Comparison of ENCODE assay signal across 26 cellular contexts in genomic region chr11:122068096-122068495, GRCh38. TPM values are rescaled to one million over a fixed set of nuclear protein-coding genes. Genes with fewer than 3 reads are reported as not detected.
A peak's percentile ranks its signal among the peaks of the same experiment; 100 is the strongest.
DNase-seq lines count a peak whose midpoint lies in the region; ATAC-seq and TF ChIP-seq lines count a peak whose summit lies in the region.
"Had no signal": no experiment of that assay in that cellular context is flagged by ENCODE, and none has a peak within 500 bp of the region (broad histone marks: within the 10 kb centered on the region; RNA-seq: fewer than 3 reads in every experiment).

No MANE protein-coding gene starts in this region.

- H3K9me2 ChIP-seq in Karpas-422 (replicated peaks; ENCODE audit: insufficient read depth, low read length) = no peaks in the 10 kb centered on the region

- TF ChIP-seq RAD21 in Ishikawa (IDR thresholded peaks at IDR 0.05; ENCODE audit: low read depth) = no peak

- no peaks in the 10 kb centered on the region for H3K27me3 ChIP-seq in mammary epithelial cell (ENCODE audit: insufficient read depth, low read length)
- H3K27me3 ChIP-seq in sigmoid colon = no peaks in the 10 kb centered on the region
- H3K27me3 ChIP-seq in Karpas-422 (ENCODE audit: low read length) = no peaks in the 10 kb centered on the region
- H3K27me3 ChIP-seq: ovary, right lobe of liver, thyroid gland had no signal

- H3K4me2 ChIP-seq in mammary epithelial cell (ENCODE audit: insufficient read depth, low read depth, low read length) = peak overlapping the region; percentile 28
- no peak overlapping the region for H3K4me2 ChIP-seq in Karpas-422 (ENCODE audit: low read depth, low read length, poor library complexity, severe bottlenecking)
- H3K4me2 ChIP-seq: KMS-11, PC-9 had no signal

- no peaks in the 10 kb centered on the region for H3K36me3 ChIP-seq in mammary epithelial cell (ENCODE audit: insufficient read depth, low read length)
- no peaks in the 10 kb centered on the region for H3K36me3 ChIP-seq in sigmoid colon
- H3K36me3 ChIP-seq in Karpas-422 (ENCODE audit: insufficient read depth, low read length) = no peaks in the 10 kb centered on the region
- H3K36me3 ChIP-seq: HAP-1, lower lobe of right lung, ovary, right lobe of liver, thyroid gland had no signal

- TF ChIP-seq POLR2A in sigmoid colon (IDR thresholded peaks at IDR 0.05) = no peak

- no TSS peak for BruUV-seq in mammary epithelial cell (replicated peaks; lab: Mats Ljungman, UMichigan)

- intact Hi-C loops in mammary epithelial cell (cut with micrococcal nuclease) = no loop called here
- intact Hi-C loops in sigmoid colon (cut with DNase I) = no loop called here

- H3K4me1 ChIP-seq in mammary epithelial cell (ENCODE audit: insufficient read depth, low read length) (no peaks in the 10 kb centered on the region), sigmoid colon (peaks cover 0 to 39% (median 21%) of the 10 kb centered on the region in 4 donors), Karpas-422 (ENCODE audit: low read length) (no peaks in the 10 kb centered on the region)
- H3K4me1 ChIP-seq: lower lobe of right lung, right lobe of liver had no signal

- H3K27ac ChIP-seq in mammary epithelial cell (ENCODE audit: insufficient read depth, low read depth, low read length) (no peak overlapping the region), sigmoid colon (peak overlapping the region in 3 of 4 donors; percentile 17 to 59 (median 18)), Karpas-422 (ENCODE audit: low read length) (no peak overlapping the region)
- H3K27ac ChIP-seq: KMS-11, lower lobe of right lung, ovary, PC-9, right lobe of liver, thyroid gland, VCaP had no signal

- in situ Hi-C loops in mammary epithelial cell (cut with MboI; ENCODE audit: low sequenced_read_pairs in 2 of 2) = no loop called here

- no peak overlapping the region for H3K9ac ChIP-seq in mammary epithelial cell (ENCODE audit: insufficient read depth, low read length)
- no peak overlapping the region for H3K9ac ChIP-seq in Karpas-422 (ENCODE audit: low read length)
- H3K9ac ChIP-seq: KMS-11 had no signal

- H3K79me2 ChIP-seq in mammary epithelial cell (ENCODE audit: insufficient read depth, low read length) (no peaks in the 10 kb centered on the region), Karpas-422 (ENCODE audit: low read length) (no peaks in the 10 kb centered on the region)

- no peak for TF ChIP-seq CTCF in mammary epithelial cell (conservative IDR thresholded peaks at IDR 0.05 in 1 of 2, IDR thresholded peaks at IDR 0.05 in 1 of 2; ENCODE audit: extremely low read depth in 1 of 2, insufficient read depth in 1 of 2, low read depth in 1 of 2, low read length in 2 of 2)
- no peak for TF ChIP-seq CTCF in sigmoid colon (IDR thresholded peaks at IDR 0.05)

- ATAC-seq in HG03159 (IDR thresholded peaks at IDR 0.05; ENCODE audit: unreplicated experiment) = no peak
- ATAC-seq: lower lobe of right lung, right lobe of liver had no signal

- H4K20me1 ChIP-seq in mammary epithelial cell (ENCODE audit: insufficient read depth, low read length) (no peaks in the 10 kb centered on the region), Karpas-422 (ENCODE audit: insufficient read depth, low read depth, low read length) (no peaks in the 10 kb centered on the region)

- TF ChIP-seq EP300 in Ishikawa (IDR thresholded peaks at IDR 0.05; ENCODE audit: borderline replicate concordance) (no peak), sigmoid colon (IDR thresholded peaks at IDR 0.05) (no peak)

- dilution Hi-C loops in mammary epithelial cell (cut with HindIII; ENCODE audit: low sequenced_read_pairs) = no loop called here

- H3K9me3 ChIP-seq in mammary epithelial cell (replicated peaks; ENCODE audit: insufficient read depth, low read length) (peaks cover 5% of the 10 kb centered on the region), sigmoid colon (no peaks in the 10 kb centered on the region), Karpas-422 (ENCODE audit: low read length) (no peaks in the 10 kb centered on the region)
- H3K9me3 ChIP-seq: HAP-1, lower lobe of right lung, ovary, right lobe of liver, thyroid gland had no signal

- 29% methylated on average over 5 of the region's 5 CpGs for whole genome bisulfite sequencing in mammary epithelial cell (ENCODE audit: low coverage, missing lambda C conversion rate)
- 29 to 34% methylated on average over 5 of the region's 5 CpGs for WGBS in sigmoid colon, 2 donors

- no peak overlapping the region for H3K4me3 ChIP-seq in mammary epithelial cell (replicated peaks in 1 of 3; ENCODE audit: insufficient read depth in 1 of 3, low read depth in 2 of 3, low read length in 3 of 3)
- peak overlapping the region in 3 of 4 donors; percentile 7 to 28 (median 8) for H3K4me3 ChIP-seq in sigmoid colon
- H3K4me3 ChIP-seq in Karpas-422 (ENCODE audit: low read length) = no peak overlapping the region
- H3K4me3 ChIP-seq: HAP-1, lower lobe of right lung, ovary, PC-9, right lobe of liver, thyroid gland had no signal

- DNase-seq in mammary epithelial cell (no peak), left kidney (ENCODE audit: low read depth, low spot score) (peak; percentile 52), sigmoid colon (no peak), DMS114 treated with DMSO at 0.1 percent for 48 hours (lab: John Stamatoyannopoulos, UW; ENCODE audit: unreplicated experiment) (no peak), Karpas-422 (no peak), COLO668 (lab: John Stamatoyannopoulos, UW; ENCODE audit: unreplicated experiment) (no peak)
- DNase-seq: activated CD4-positive, alpha-beta T cell treated with anti-CD3 and anti-CD28 coated beads, Interleukin-2, amount 50 U/mL, for 48 hours; activated naive CD4-positive, alpha-beta T cell treated with Interleukin-2 at 50 U/mL for 16 hours; aorta; DMS53; foreskin fibroblast; hippocampal formation; lower lobe of right lung; NCI-H187; NCI-H226; ovary; PC-9; right lobe of liver; thyroid gland had no signal

- H2AFZ ChIP-seq in mammary epithelial cell (ENCODE audit: low read depth, low read length) (peak overlapping the region; percentile 69), Karpas-422 (ENCODE audit: low read length) (no peak overlapping the region)
- H2AFZ ChIP-seq: PC-9 had no signal

- CTCF ChIA-PET in mammary epithelial cell (lab: Charles Lee; ENCODE audit: low non-redundant PET) = no interaction called here

TF ChIP-seq in Ishikawa, 13 proteins besides CTCF, POLR2A, EP300 and RAD21:
- TF ChIP-seq TEAD4 (IDR thresholded peaks at IDR 0.05) (0 out of 2 replicates have a peak, but pooled peaks have one; percentile 14), CREB1 (IDR thresholded peaks at IDR 0.05; ENCODE audit: low read depth) (no peak)

RNA-seq across cellular contexts. Expression of gene BLID, which starts 47.9 kb away (rescaled TPM):
- total RNA-seq in mammary epithelial cell (1 to 10 TPM; 5.2 to 5.6 TPM), sigmoid colon (1 to 10 TPM; 1.6 to 2.2 (median 2.0) TPM)
- polyA plus RNA-seq in mammary epithelial cell (not detected), sigmoid colon (under 1 TPM in 1 of 3 donors, not detected in 2; 0.09 TPM)
- polyA minus RNA-seq in mammary epithelial cell = not detected
- not detected in 2 replicates for total RNA-seq in Karpas-422 (2014; rRNA removed; shearing (Covaris generic); ENCODE audit: low replicate concordance)
- total RNA-seq: T-helper 2 cell treated with Interferon-gamma antibody and Interleukin-4, amounts not matched to agents 100 ng/mL and 5 ng/mL, for 36 hours had no signal
- polyA plus RNA-seq: CD14-positive monocyte had no signal

Comparison
In these comparisons a context has a peak if more than half of its experiments do, and no peak if none do; other contexts are left out.
1. H3K27ac ChIP-seq: peak in sigmoid colon (3 of 4); none in mammary epithelial cell (single experiment) and Karpas-422 (single experiment).
2. H3K4me3 ChIP-seq: peak in sigmoid colon (3 of 4); none in mammary epithelial cell (0 of 3) and Karpas-422 (single experiment).